ENCODE assay signal across 19 cellular contexts in the genomic region with DNA sequence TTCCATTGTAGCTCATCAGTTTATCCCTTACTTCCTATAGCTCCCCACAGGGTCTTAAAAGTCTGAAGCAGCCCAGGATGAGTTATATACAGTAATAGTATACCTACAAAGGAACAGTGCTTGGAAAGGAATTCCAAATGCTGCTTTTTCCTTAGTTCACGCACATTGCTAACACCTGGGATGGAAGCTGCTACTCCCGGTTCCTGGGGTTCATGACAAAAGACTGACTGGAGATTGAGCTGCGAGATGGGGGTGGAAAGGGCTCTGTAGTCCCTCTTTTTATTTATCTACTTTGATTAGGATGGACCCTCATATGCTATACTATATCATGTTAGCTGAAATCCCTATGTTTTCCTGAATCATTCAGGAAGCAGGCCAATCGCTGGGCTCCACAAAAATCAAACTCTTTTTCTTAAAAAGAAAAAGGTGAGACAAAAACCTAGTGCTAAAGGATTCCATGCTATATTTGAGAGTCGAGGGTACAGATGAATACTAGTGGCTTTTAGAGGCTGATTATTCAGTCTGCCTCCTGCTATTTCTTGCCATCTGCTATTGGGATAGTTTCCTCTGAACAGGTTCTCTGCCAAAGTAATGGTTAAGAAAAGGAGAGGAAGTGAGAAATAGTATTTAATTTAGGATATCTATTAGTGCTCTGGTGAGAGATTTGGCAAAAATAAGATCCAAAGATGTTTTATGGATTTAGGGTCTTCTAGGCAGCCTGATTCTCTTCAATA.
"Had no signal": no experiment of that assay in that cellular context is flagged by ENCODE, and none has a peak within 500 bp of the region (broad histone marks: within the 10 kb centered on the region; RNA-seq: fewer than 3 reads in every experiment).

No MANE protein-coding gene starts in this region.

- H3K27ac Mint-ChIP-seq: activated CD8-positive, alpha-beta memory T cell treated with anti-CD3 and anti-CD28 coated beads, Interleukin-2, amount 10 ng/mL, durations not matched to agents 7 days and 5 days; activated T-helper 2 cell treated with anti-CD3 and anti-CD28 coated beads, Interferon-gamma antibody, Interleukin-2, Interleukin-4, amounts not matched to agents 10 μg/mL and 5 μg/mL and 100 μg/mL, durations not matched to agents 14 hours and 24 hours and 36 hours; naive thymus-derived CD4-positive, alpha-beta T cell had no signal

- H3K4me3 ChIP-seq: cardiac muscle cell, colonic mucosa, esophagus squamous epithelium, left lung, mucosa of descending colon, skin epidermis had no signal

- H3K36me3 ChIP-seq: colonic mucosa had no signal

- H3K27me3 ChIP-seq: cardiac muscle cell, colonic mucosa, esophagus squamous epithelium, left lung had no signal

- H3K9me3 Mint-ChIP-seq: activated T-helper 2 cell treated with anti-CD3 and anti-CD28 coated beads, Interferon-gamma antibody, Interleukin-2, Interleukin-4, amounts not matched to agents 10 μg/mL and 5 μg/mL and 100 μg/mL, durations not matched to agents 14 hours and 24 hours and 36 hours; naive thymus-derived CD4-positive, alpha-beta T cell had no signal

- DNase-seq: activated CD4-positive, alpha-beta T cell treated with anti-CD3 and anti-CD28 coated beads for 1 hour; activated CD4-positive, alpha-beta T cell treated with anti-CD3 and anti-CD28 coated beads, Interleukin-2, amount 50 U/mL, for 48 hours; activated CD8-positive, alpha-beta memory T cell treated with anti-CD3 and anti-CD28 coated beads, Interleukin-2, amount 10 ng/mL, durations not matched to agents 7 days and 5 days; activated naive CD4-positive, alpha-beta T cell treated with anti-CD3 and anti-CD28 coated beads, Interleukin-2, amount 50 U/mL, for 16 hours; activated T-cell treated with anti-CD3 and anti-CD28 coated beads, Interleukin-2, amount 50 U/mL, for 1 hour; colonic mucosa; esophagus squamous epithelium; left lung; mammary epithelial cell; mucosa of descending colon; naive thymus-derived CD4-positive, alpha-beta T cell; nucleus accumbens; right cardiac atrium; stimulated activated CD4-positive, alpha-beta T cell treated with anti-CD3 and anti-CD28 coated beads, Interleukin-4, amount 100 ng/mL, for 24 hours; stimulated activated naive CD4-positive, alpha-beta T cell; trophoblast cell had no signal

- ATAC-seq: activated CD8-positive, alpha-beta memory T cell treated with anti-CD3 and anti-CD28 coated beads, Interleukin-2, amount 10 ng/mL, durations not matched to agents 7 days and 5 days; left lung; mucosa of descending colon; naive thymus-derived CD4-positive, alpha-beta T cell; right cardiac atrium had no signal

- H3K4me3 Mint-ChIP-seq: activated CD8-positive, alpha-beta memory T cell treated with anti-CD3 and anti-CD28 coated beads, Interleukin-2, amount 10 ng/mL, durations not matched to agents 7 days and 5 days; naive thymus-derived CD4-positive, alpha-beta T cell had no signal
